22 cellular contexts compared by ENCODE assay signal in the genomic region with DNA sequence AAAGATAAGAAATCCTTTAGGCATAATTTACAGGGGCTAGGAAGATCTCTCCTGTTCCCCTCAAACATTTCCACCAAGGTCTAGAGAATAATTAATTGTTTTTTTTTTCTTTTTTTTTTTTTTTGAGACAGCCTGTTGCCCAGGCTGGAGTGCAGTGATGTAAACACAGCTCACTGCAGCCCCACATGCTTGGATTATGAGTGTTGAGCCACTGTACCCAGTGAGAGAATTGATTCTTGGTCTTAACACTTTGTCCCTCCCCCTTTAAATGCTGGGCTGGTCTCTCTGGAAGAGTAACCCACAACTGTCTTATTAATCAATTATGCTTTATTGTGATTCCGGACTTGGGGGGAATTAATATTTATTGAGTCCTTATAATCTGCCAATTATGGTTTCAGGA.
DNase-seq lines count a peak whose midpoint lies in the region; ATAC-seq and TF ChIP-seq lines count a peak whose summit lies in the region.
"Had no signal": no experiment of that assay in that cellular context is flagged by ENCODE, and none has a peak within 500 bp of the region (broad histone marks: within the 10 kb centered on the region; RNA-seq: fewer than 3 reads in every experiment).

No MANE protein-coding gene starts in this region.

- H3K4me3 Mint-ChIP-seq in stimulated activated naive B cell treated with anti-CD40 and anti-IgM and Interleukin-4, amounts not matched to agents 10 μg/mL and 1 μg/mL and 100 μg/mL, for 72 hours = no peak overlapping the region
- H3K4me3 Mint-ChIP-seq: B cell, CD14-positive monocyte had no signal

- peaks cover 0 to 12% of the 10 kb centered on the region in 2 donors for H3K9me3 Mint-ChIP-seq in stimulated activated naive B cell treated with anti-CD40 and anti-IgM and Interleukin-4, amounts not matched to agents 10 μg/mL and 1 μg/mL and 100 μg/mL, for 72 hours

- H3K4me1 Mint-ChIP-seq in stimulated activated naive B cell treated with anti-CD40 and anti-IgM and Interleukin-4, amounts not matched to agents 10 μg/mL and 1 μg/mL and 100 μg/mL, for 72 hours = peaks cover 1 to 7% of the 10 kb centered on the region in 2 donors
- H3K4me1 Mint-ChIP-seq: B cell had no signal

- no peak overlapping the region for H3K27ac Mint-ChIP-seq in stimulated activated naive B cell treated with anti-CD40 and anti-IgM and Interleukin-4, amounts not matched to agents 10 μg/mL and 1 μg/mL and 100 μg/mL, for 72 hours
- H3K27ac Mint-ChIP-seq: B cell, CD14-positive monocyte had no signal

- H3K27me3 Mint-ChIP-seq in stimulated activated naive B cell treated with anti-CD40 and anti-IgM and Interleukin-4, amounts not matched to agents 10 μg/mL and 1 μg/mL and 100 μg/mL, for 72 hours = peaks cover 31 to 34% of the 10 kb centered on the region in 2 donors

- H3K36me3 Mint-ChIP-seq in stimulated activated naive B cell treated with anti-CD40 and anti-IgM and Interleukin-4, amounts not matched to agents 10 μg/mL and 1 μg/mL and 100 μg/mL, for 72 hours = peaks cover 3 to 7% of the 10 kb centered on the region in 2 donors

- ATAC-seq in HG02623 (IDR thresholded peaks at IDR 0.05; ENCODE audit: unreplicated experiment) (no peak), HG02678 (IDR thresholded peaks at IDR 0.05; ENCODE audit: unreplicated experiment) (no peak), HG02610 (IDR thresholded peaks at IDR 0.05; ENCODE audit: unreplicated experiment) (no peak)
- ATAC-seq in stimulated activated naive B cell treated with anti-CD40 and anti-IgM and Interleukin-4, amounts not matched to agents 10 μg/mL and 1 μg/mL and 100 μg/mL, for 72 hours (replicated peaks) = no peak
- ATAC-seq: K562, Panc1, SK-N-SH treated with all-trans-retinoic acid at 6 μM for 48 hours had no signal

- DNase-seq in AG08396 (ENCODE audit: low spot score) (peak; percentile 55), HCEC 1CT (peak; percentile 20), choroid plexus epithelial cell (ENCODE audit: low read depth) (peak; percentile 33), hepatic stellate cell (ENCODE audit: low spot score) (peak; percentile 49)
- DNase-seq in stimulated activated naive B cell treated with anti-CD40 and anti-IgM and Interleukin-4, amounts not matched to agents 10 μg/mL and 1 μg/mL and 100 μg/mL, for 72 hours = no peak
- DNase-seq: DMS79; MM.1S; NCI-H1048; NCI-H1417 treated with DMSO at 0.1 percent for 48 hours; NCI-H187 treated with DMSO at 0.1 percent for 48 hours; NCI-H2107; NCI-H2227 treated with DMSO at 0.1 percent for 48 hours; NCI-H510A; NK-92 treated with Interleukin-12 subunit alpha and Interleukin-12 subunit beta, amount 100 ng/mL, for 24 hours had no signal

- no peak overlapping the region for H3K4me3 ChIP-seq in choroid plexus epithelial cell (ENCODE audit: low read depth, low read length)
- H3K4me3 ChIP-seq: K562 had no signal

- TF ChIP-seq CTCF in choroid plexus epithelial cell (conservative IDR thresholded peaks at IDR 0.05; ENCODE audit: low read depth, low read length) = no peak
